8 cellular contexts compared by ENCODE assay signal in the genomic region with DNA sequence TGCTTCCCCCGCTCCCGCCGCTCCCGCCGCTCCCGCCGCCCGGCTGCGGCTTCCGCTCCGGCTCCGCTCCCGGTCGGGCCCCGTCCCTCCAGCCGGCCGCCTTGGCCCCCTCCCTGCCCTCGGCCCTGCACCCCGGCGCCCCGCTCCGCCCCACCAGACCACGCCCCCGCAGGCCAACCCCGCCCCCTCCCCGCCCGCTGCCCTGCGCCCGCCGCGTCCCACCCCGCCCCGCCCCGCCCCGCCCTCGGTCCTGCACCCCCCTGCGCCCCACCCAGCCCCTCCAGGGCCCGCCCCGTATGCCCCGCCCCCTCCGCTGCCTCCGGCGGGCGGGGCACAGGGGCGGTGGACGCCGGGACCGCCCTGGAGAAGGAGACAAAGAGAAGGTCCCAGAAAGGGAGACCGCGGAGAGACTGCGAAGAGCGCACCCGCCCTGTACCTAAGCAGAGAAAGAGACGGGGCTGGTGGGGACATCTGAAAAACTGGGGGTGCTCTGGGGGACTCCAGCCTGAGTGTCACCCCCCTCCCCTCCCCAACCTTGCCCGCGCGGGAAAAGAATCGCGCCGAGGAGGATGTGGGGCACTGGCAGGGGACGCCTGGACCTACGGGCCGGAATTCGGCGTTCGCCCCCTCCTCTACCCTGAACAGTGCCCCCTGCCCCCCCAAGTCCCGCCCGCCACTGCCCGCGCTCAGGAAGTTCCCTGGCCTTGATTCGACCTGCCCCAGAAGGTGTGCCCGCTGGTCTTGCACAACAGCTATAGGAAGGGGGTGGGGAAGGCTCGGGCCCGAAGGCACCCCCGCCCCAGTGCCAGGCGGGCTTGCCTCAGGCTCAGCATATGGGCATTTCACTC. TPM values are rescaled to one million over a fixed set of nuclear protein-coding genes. Genes with fewer than 3 reads are reported as not detected.
A peak's percentile ranks its signal among the peaks of the same experiment; 100 is the strongest.
DNase-seq lines count a peak whose midpoint lies in the region; ATAC-seq and TF ChIP-seq lines count a peak whose summit lies in the region.

No MANE protein-coding gene starts in this region.

- no peaks in the 10 kb centered on the region for H3K9me3 Mint-ChIP-seq in endodermal cell
- no peaks in the 10 kb centered on the region for H3K9me3 Mint-ChIP-seq in mesothelial cell of epicardium

- H3K9me3 ChIP-seq in endodermal cell (ENCODE audit: control insufficient read depth, low read length): no peaks in the 10 kb centered on the region

- H3K9ac ChIP-seq in endodermal cell (ENCODE audit: extremely low read depth, low read length, poor library complexity, severe bottlenecking): peak overlapping the region; percentile 68

- 0 to 3% methylated on average over 5 to 59 of the region's 76 CpGs for WGBS in endodermal cell (ENCODE audit: insufficient coverage in 1 of 2, insufficient read length in 1 of 2), 2 experiments

- H3K27ac Mint-ChIP-seq in endodermal cell: peak overlapping the region; percentile 82
- peak overlapping the region; percentile 94 for H3K27ac Mint-ChIP-seq in mesothelial cell of epicardium

- peak; percentile 44 for ATAC-seq in HG03342 (IDR thresholded peaks at IDR 0.05; ENCODE audit: unreplicated experiment)

- peak overlapping the region; percentile 96 for H3K27ac ChIP-seq in endodermal cell (ENCODE audit: low read depth, low read length)

- H3K36me3 Mint-ChIP-seq in endodermal cell (ENCODE audit: low read depth): peaks cover 7% of the 10 kb centered on the region
- no peaks in the 10 kb centered on the region for H3K36me3 Mint-ChIP-seq in mesothelial cell of epicardium

- H3K4me1 ChIP-seq in endodermal cell (ENCODE audit: control insufficient read depth, insufficient read depth, low read length): peaks cover 13% of the 10 kb centered on the region

- no peaks in the 10 kb centered on the region for H3K36me3 ChIP-seq in endodermal cell (ENCODE audit: control insufficient read depth, insufficient read depth, low read length)

- H3K4me1 Mint-ChIP-seq in endodermal cell: peaks cover 22% of the 10 kb centered on the region
- H3K4me1 Mint-ChIP-seq in mesothelial cell of epicardium: peaks cover 44% of the 10 kb centered on the region

- peak overlapping the region; percentile 59 for H3K4me3 Mint-ChIP-seq in endodermal cell
- peak overlapping the region; percentile 78 for H3K4me3 Mint-ChIP-seq in mesothelial cell of epicardium

- DNase-seq in Daoy (ENCODE audit: low read depth) (peak; percentile 95), NOMO-1 treated with dmso at 0.1 percent for 144 hours (lab: John Stamatoyannopoulos, UW; ENCODE audit: unreplicated experiment) (peak; percentile 45), endodermal cell (peak; percentile 96), mesothelial cell of epicardium (ENCODE audit: low spot score in 2 of 2, unreplicated experiment in 2 of 2) (peak; percentile 77 to 79), NCI-H187 treated with DMSO at 0.1 percent for 48 hours (lab: John Stamatoyannopoulos, UW) (no peak)
- peak; percentile 73 for DNase-seq in activated CD8-positive, alpha-beta memory T cell treated with anti-CD3 and anti-CD28 coated beads, Interleukin-2, amount 50 U/mL, for 4 hours
- DNase-seq in stimulated activated CD8-positive, alpha-beta memory T cell treated with anti-CD3 and anti-CD28 coated beads, Interleukin-15, amount 100 ng/mL, for 48 hours (ENCODE audit: low read depth in 2 of 2): peak; percentile 58 to 70

- TF ChIP-seq CTCF in endodermal cell (conservative IDR thresholded peaks at IDR 0.05): no peak
- no peak for TF ChIP-seq CTCF in mesothelial cell of epicardium (IDR thresholded peaks at IDR 0.05; ENCODE audit: unreplicated experiment)

- peak overlapping the region; percentile 86 for H3K4me3 ChIP-seq in endodermal cell (ENCODE audit: low read length)

- peaks cover 8% of the 10 kb centered on the region for H3K27me3 ChIP-seq in endodermal cell (ENCODE audit: control insufficient read depth, insufficient read depth, low read length, poor library complexity, severe bottlenecking)

- H3K27me3 Mint-ChIP-seq in endodermal cell (ENCODE audit: insufficient read depth) (peaks cover 8% of the 10 kb centered on the region), mesothelial cell of epicardium (ENCODE audit: low read depth) (no peaks in the 10 kb centered on the region)

RNA-seq across cellular contexts. Expression of a gene that starts 42.9 kb away (rescaled TPM):
- total RNA-seq in Daoy (2014; rRNA removed; shearing (Covaris generic)): 26.3 and 41.9 TPM in 2 replicates
- total RNA-seq in endodermal cell (10 to 100 TPM; 27.8 to 46.8 TPM), mesothelial cell of epicardium (94.9 to 112 TPM (median 105 TPM) in 3 replicates)
- 36.9 TPM for polyA plus RNA-seq in endodermal cell (2013, experiment 1 of 2)
- 33.8 TPM for polyA plus RNA-seq in endodermal cell (2013, experiment 2 of 2)
